Comparison of ENCODE assay signal across 8 cellular contexts in the genomic region with DNA sequence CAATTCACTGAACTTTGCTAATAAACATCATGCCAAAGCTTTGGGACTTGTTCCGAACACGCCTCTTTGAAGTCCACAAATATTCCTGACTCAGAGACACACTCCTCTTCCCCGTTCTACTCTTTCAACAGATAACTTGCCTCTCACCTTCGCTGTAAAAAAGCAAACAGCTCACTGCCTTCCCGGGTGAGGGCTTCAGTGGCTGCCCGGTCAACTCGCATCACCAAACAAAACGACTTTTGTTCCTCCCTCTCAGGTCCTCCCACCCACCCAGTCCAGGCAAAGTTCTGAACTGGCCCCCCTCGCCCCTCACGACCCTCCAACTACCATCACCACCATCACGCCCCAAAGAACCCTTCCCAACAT. TPM values are rescaled to one million over a fixed set of nuclear protein-coding genes. Genes with fewer than 3 reads are reported as not detected.
DNase-seq lines count a peak whose midpoint lies in the region; ATAC-seq and TF ChIP-seq lines count a peak whose summit lies in the region.

No MANE protein-coding gene starts in this region.

- TF ChIP-seq CTCF in Panc1 (IDR thresholded peaks at IDR 0.05): no peak
- TF ChIP-seq CTCF in osteoblast (IDR thresholded peaks at IDR 0.05; ENCODE audit: extremely low read depth, low read depth, low read length): no peak

- peaks cover 25% of the 10 kb centered on the region for H4K20me1 ChIP-seq in osteoblast (ENCODE audit: insufficient read depth, low read length)

- H3K4me2 ChIP-seq in osteoblast (ENCODE audit: insufficient read depth, low read length): peak overlapping the region; percentile 86

- H3K4me1 ChIP-seq in Panc1 (ENCODE audit: control insufficient read depth, insufficient read depth, low read length) (peaks cover 49% of the 10 kb centered on the region), esophagus (ENCODE audit: control insufficient read depth in 2 of 2, insufficient read depth in 2 of 2, low read length in 1 of 2) (peaks cover 3 to 7% of the 10 kb centered on the region in 2 donors), osteoblast (ENCODE audit: insufficient read depth, low read length) (peaks cover 20% of the 10 kb centered on the region)

- CTCF ChIA-PET in Panc1 (lab: Charles Lee): interaction anchor here (0.6 to 1.9 kb wide), 3 partner anchors 113 to 286 kb away, joined by 3 to 7 read pairs (median 4); no protein-coding TSS in a partner anchor

- H3K4me3 ChIP-seq in Panc1 (ENCODE audit: low read depth in 2 of 2, low read length in 2 of 2) (peak overlapping the region; percentile 76 to 88), esophagus (ENCODE audit: low read depth in 1 of 2, low read length in 2 of 2) (peak overlapping the region; percentile 85 to 87), osteoblast (ENCODE audit: insufficient read depth, low read length) (peak overlapping the region; percentile 83)

- in situ Hi-C loops in Panc1 (cut with HindIII; ENCODE audit: low pct_unique_long_range_greater_than_20kb, low sequenced_read_pairs): no loop called here

- no TSS peak for BruUV-seq in Panc1 (replicated peaks; lab: Mats Ljungman, UMichigan)

- intact Hi-C loops in Panc1 (cut with micrococcal nuclease; ENCODE audit: unreplicated experiment): loop anchor here (2.0 to 10.0 kb wide), 2 partner anchors 49 to 435 kb away; no protein-coding TSS in a partner anchor

- H3K27me3 ChIP-seq in Panc1 (ENCODE audit: control insufficient read depth, insufficient read depth, low read length): no peaks in the 10 kb centered on the region
- no peaks in the 10 kb centered on the region for H3K27me3 ChIP-seq in esophagus (ENCODE audit: control insufficient read depth in 1 of 2, insufficient read depth in 2 of 2, low read length in 2 of 2)
- no peaks in the 10 kb centered on the region for H3K27me3 ChIP-seq in osteoblast (ENCODE audit: insufficient read depth, low read length)

- ATAC-seq in Panc1 (no peak), GM19324 (IDR thresholded peaks at IDR 0.05; ENCODE audit: low FRiP score, unreplicated experiment) (no peak), GM21381 (IDR thresholded peaks at IDR 0.05; ENCODE audit: unreplicated experiment) (no peak)

- peaks cover 52% of the 10 kb centered on the region for H3K79me2 ChIP-seq in osteoblast (ENCODE audit: insufficient read depth, low read length)

- H3K36me3 ChIP-seq in Panc1 (ENCODE audit: control insufficient read depth, insufficient read depth, low read length): peaks cover 26% of the 10 kb centered on the region
- peaks cover 0 to 2% of the 10 kb centered on the region in 2 donors for H3K36me3 ChIP-seq in esophagus (ENCODE audit: control insufficient read depth in 2 of 2, insufficient read depth in 2 of 2, low read length in 1 of 2)
- H3K36me3 ChIP-seq in osteoblast (ENCODE audit: insufficient read depth, low read length): peaks cover 33% of the 10 kb centered on the region

- WGBS in esophagus, 2 donors: 2 to 4% methylated on average over 11 of the region's 11 CpGs

- POLR2A ChIA-PET in Panc1 (lab: Charles Lee): interaction anchor here (0.6 to 1.5 kb wide), 6 partner anchors 27 to 1004 kb away, joined by 3 to 15 read pairs (median 6); no protein-coding TSS in a partner anchor

- H3K27ac ChIP-seq in Panc1 (ENCODE audit: low read length) (peak overlapping the region; percentile 99), esophagus (ENCODE audit: low read depth in 2 of 2, low read length in 1 of 2) (peak overlapping the region; percentile 52 to 96), osteoblast (ENCODE audit: low read depth, low read length) (peak overlapping the region; percentile 99)

- H2AFZ ChIP-seq in osteoblast (ENCODE audit: low read length): no peak overlapping the region

- DNase-seq in GM03348 (ENCODE audit: low spot score) (peak; percentile 57), Panc1 (ENCODE audit: low read depth, low spot score) (peak; percentile 85), osteoblast (ENCODE audit: insufficient read length, low spot score, missing footprints) (peak; percentile 94), GM19240 (ENCODE audit: insufficient read length, low spot score) (no peak), retina (no peak)

- H3K9me3 ChIP-seq in Panc1 (ENCODE audit: control insufficient read depth, insufficient read depth, low read depth, low read length) (no peaks in the 10 kb centered on the region), esophagus (ENCODE audit: control insufficient read depth in 2 of 2, insufficient read depth in 1 of 2, low read depth in 1 of 2, low read length in 1 of 2) (no peaks in the 10 kb centered on the region), osteoblast (ENCODE audit: low read depth, low read length) (no peaks in the 10 kb centered on the region)

RNA-seq across cellular contexts. Expression of a gene that starts 0.5 kb away (rescaled TPM):
- total RNA-seq in Panc1 (2021; ENCODE audit: unreplicated experiment) (355 TPM), osteoblast (58.9 and 81.8 TPM in 2 replicates)
- polyA plus RNA-seq in Panc1 (2012; ENCODE audit: insufficient read length): 366 TPM
- polyA plus RNA-seq in esophagus: 1 to 10 TPM; 9.3 to 9.4 TPM

Comparison
In these comparisons a context has a peak if more than half of its experiments do, and no peak if none do; other contexts are left out.
1. DNase-seq: peak in GM03348 (single experiment), Panc1 (single experiment) and osteoblast (single experiment); none in GM19240 (single experiment) and retina (single experiment).
2. Peak in every context shown above with its lines, with median percentiles within 50 percentile points of each other: H3K27ac ChIP-seq and H3K4me3 ChIP-seq.